In genomic region chr5:81020478-81021167, GRCh38 we compare ENCODE assay signal across 18 cellular contexts.
DNase-seq lines count a peak whose midpoint lies in the region; ATAC-seq, FAIRE-seq and TF ChIP-seq lines count a peak whose summit lies in the region.
"Had no signal": no experiment of that assay in that cellular context is flagged by ENCODE, and none has a peak within 500 bp of the region (broad histone marks: within the 10 kb centered on the region; RNA-seq: fewer than 3 reads in every experiment).

No MANE protein-coding gene starts in this region.

- H3K9ac ChIP-seq in mammary epithelial cell (ENCODE audit: insufficient read depth, low read length) = no peak overlapping the region

- DNase-seq in Caco-2 (peak; percentile 35 to 44), NCI-H460 (ENCODE audit: extremely low read depth, low read depth) (peak; percentile 33), mammary epithelial cell (peak; percentile 33), MV-4-11 (lab: John Stamatoyannopoulos, UW) (no peak), H54 (ENCODE audit: insufficient read length, low spot score) (no peak)
- DNase-seq in naive thymus-derived CD8-positive, alpha-beta T cell = no peak
- DNase-seq: activated CD4-positive, CD25-positive, alpha-beta regulatory T cell treated with anti-CD3 and anti-CD28 coated beads, Interleukin-2, amount 50 U/mL, for 72 hours; left lung; NCI-H1417; NCI-H526; right cardiac atrium; T1000; testis had no signal

- no peak overlapping the region for H3K4me3 ChIP-seq in Caco-2 (ENCODE audit: low read depth, low read length)
- no peak overlapping the region for H3K4me3 ChIP-seq in mammary epithelial cell (replicated peaks in 1 of 3; ENCODE audit: insufficient read depth in 1 of 3, low read depth in 2 of 3, low read length in 3 of 3)
- H3K4me3 ChIP-seq: left lung, SK-N-MC, testis had no signal

- H3K4me2 ChIP-seq in mammary epithelial cell (ENCODE audit: insufficient read depth, low read depth, low read length) = no peak overlapping the region

- BruUV-seq in Caco-2 (replicated peaks; lab: Mats Ljungman, UMichigan) (no TSS peak), mammary epithelial cell (replicated peaks; lab: Mats Ljungman, UMichigan) (no TSS peak)

- no peaks in the 10 kb centered on the region for H3K27me3 Mint-ChIP-seq in Caco-2 (ENCODE audit: insufficient read depth, unreplicated experiment)
- no peaks in the 10 kb centered on the region for H3K27me3 Mint-ChIP-seq in naive thymus-derived CD8-positive, alpha-beta T cell

- H2AFZ ChIP-seq in mammary epithelial cell (ENCODE audit: low read depth, low read length) = no peak overlapping the region

- dilution Hi-C loops in mammary epithelial cell (cut with HindIII; ENCODE audit: low sequenced_read_pairs) = no loop called here

- 31% methylated on average over 4 of the region's 6 CpGs for whole genome bisulfite sequencing in mammary epithelial cell (ENCODE audit: low coverage, missing lambda C conversion rate)

- intact Hi-C loops in Caco-2 (cut with micrococcal nuclease; ENCODE audit: unreplicated experiment) = loop anchor here (5.0 kb wide), 1 partner anchor 58 kb away; the partner anchor contains the start of gene RASGRF2
- intact Hi-C loops in mammary epithelial cell (cut with micrococcal nuclease) = no loop called here

- H3K79me2 ChIP-seq in mammary epithelial cell (ENCODE audit: insufficient read depth, low read length) = no peaks in the 10 kb centered on the region

- no peak overlapping the region for H3K27ac ChIP-seq in mammary epithelial cell (ENCODE audit: insufficient read depth, low read depth, low read length)
- H3K27ac ChIP-seq: left lung, SK-N-MC, testis had no signal

- peaks cover 17% of the 10 kb centered on the region for H3K36me3 Mint-ChIP-seq in Caco-2 (ENCODE audit: insufficient read depth, unreplicated experiment)
- H3K36me3 Mint-ChIP-seq in naive thymus-derived CD8-positive, alpha-beta T cell = peaks cover 0 to 4% (median 2%) of the 10 kb centered on the region in 3 donors

- no peak for TF ChIP-seq CTCF in Caco-2 (IDR thresholded peaks at IDR 0.05; ENCODE audit: insufficient read depth in 1 of 2, low read depth in 1 of 2, low read length in 1 of 2, severe bottlenecking in 1 of 2, unreplicated experiment in 1 of 2)
- TF ChIP-seq CTCF in mammary epithelial cell (conservative IDR thresholded peaks at IDR 0.05 in 1 of 2, IDR thresholded peaks at IDR 0.05 in 1 of 2; ENCODE audit: extremely low read depth in 1 of 2, insufficient read depth in 1 of 2, low read depth in 1 of 2, low read length in 2 of 2) = no peak

- no peaks in the 10 kb centered on the region for H4K20me1 ChIP-seq in mammary epithelial cell (ENCODE audit: insufficient read depth, low read length)

- no peaks in the 10 kb centered on the region for H3K9me3 Mint-ChIP-seq in Caco-2 (ENCODE audit: unreplicated experiment)
- H3K9me3 Mint-ChIP-seq in naive thymus-derived CD8-positive, alpha-beta T cell = no peaks in the 10 kb centered on the region

- CTCF ChIA-PET in Caco-2 (lab: Charles Lee) = no interaction called here
- CTCF ChIA-PET in mammary epithelial cell (lab: Charles Lee; ENCODE audit: low non-redundant PET) = no interaction called here

- H3K36me3 ChIP-seq in Caco-2 (ENCODE audit: control insufficient read depth, insufficient read depth, low read length) = no peaks in the 10 kb centered on the region
- H3K36me3 ChIP-seq in mammary epithelial cell (ENCODE audit: insufficient read depth, low read length) = no peaks in the 10 kb centered on the region
- H3K36me3 ChIP-seq: left lung had no signal

- H3K4me1 ChIP-seq in Caco-2 (peaks cover 20% of the 10 kb centered on the region), mammary epithelial cell (ENCODE audit: insufficient read depth, low read length) (peaks cover 11% of the 10 kb centered on the region)
- H3K4me1 ChIP-seq: left lung, testis had no signal

- no peak overlapping the region for H3K4me3 Mint-ChIP-seq in Caco-2 (ENCODE audit: unreplicated experiment)
- peak overlapping the region in 4 of 10 donors; percentile 2 to 55 (median 10) for H3K4me3 Mint-ChIP-seq in naive thymus-derived CD8-positive, alpha-beta T cell

- POLR2A ChIA-PET in Caco-2 (lab: Charles Lee) = no interaction called here
- POLR2A ChIA-PET in naive thymus-derived CD8-positive, alpha-beta T cell (lab: Charles Lee) = interaction anchor here (1.6 kb wide), 1 partner anchor 13 kb away, joined by 4 read pairs; no protein-coding TSS in a partner anchor

- H3K27me3 ChIP-seq in Caco-2 (replicated peaks; ENCODE audit: control insufficient read depth, insufficient read depth, low read length) (no peaks in the 10 kb centered on the region), mammary epithelial cell (ENCODE audit: insufficient read depth, low read length) (no peaks in the 10 kb centered on the region)
- H3K27me3 ChIP-seq: left lung, testis had no signal

- FAIRE-seq in H54 (lab: Jason Lieb, UNC) = no peak
- FAIRE-seq: G401.6, GM19239 had no signal

- in situ Hi-C loops in mammary epithelial cell (cut with MboI; ENCODE audit: low sequenced_read_pairs in 2 of 2) = no loop called here

- no peak for TF ChIP-seq POLR2A in H54 (IDR thresholded peaks at IDR 0.05; ENCODE audit: low read depth, low read length)

- H3K4me1 Mint-ChIP-seq in Caco-2 (ENCODE audit: low read depth, unreplicated experiment) = peaks cover 42% of the 10 kb centered on the region
- H3K4me1 Mint-ChIP-seq in naive thymus-derived CD8-positive, alpha-beta T cell = peaks cover 62 to 94% (median 90%) of the 10 kb centered on the region in 4 donors

- no peak for ATAC-seq in naive thymus-derived CD8-positive, alpha-beta T cell
- ATAC-seq in GM21360 (IDR thresholded peaks at IDR 0.05; ENCODE audit: unreplicated experiment) (no peak), GM19455 (IDR thresholded peaks at IDR 0.05; ENCODE audit: unreplicated experiment) (no peak)
- ATAC-seq: left lung, right cardiac atrium had no signal

- H3K27ac Mint-ChIP-seq in Caco-2 (ENCODE audit: unreplicated experiment) = peak overlapping the region; percentile 8
- H3K27ac Mint-ChIP-seq in naive thymus-derived CD8-positive, alpha-beta T cell = peak overlapping the region in 9 of 10 donors; percentile 7 to 83 (median 60)

- H3K9me3 ChIP-seq in Caco-2 = no peaks in the 10 kb centered on the region
- H3K9me3 ChIP-seq in mammary epithelial cell (replicated peaks; ENCODE audit: insufficient read depth, low read length) = no peaks in the 10 kb centered on the region
- H3K9me3 ChIP-seq: left lung, testis had no signal

Comparison
In these comparisons a context has a peak if more than half of its experiments do, and no peak if none do; other contexts are left out.
1. DNase-seq: peak in Caco-2 (2 of 2), NCI-H460 (single experiment) and mammary epithelial cell (single experiment); none in naive thymus-derived CD8-positive, alpha-beta T cell (0 of 10), MV-4-11 (single experiment) and H54 (single experiment).